8 cellular contexts compared by ENCODE assay signal in the genomic region with DNA sequence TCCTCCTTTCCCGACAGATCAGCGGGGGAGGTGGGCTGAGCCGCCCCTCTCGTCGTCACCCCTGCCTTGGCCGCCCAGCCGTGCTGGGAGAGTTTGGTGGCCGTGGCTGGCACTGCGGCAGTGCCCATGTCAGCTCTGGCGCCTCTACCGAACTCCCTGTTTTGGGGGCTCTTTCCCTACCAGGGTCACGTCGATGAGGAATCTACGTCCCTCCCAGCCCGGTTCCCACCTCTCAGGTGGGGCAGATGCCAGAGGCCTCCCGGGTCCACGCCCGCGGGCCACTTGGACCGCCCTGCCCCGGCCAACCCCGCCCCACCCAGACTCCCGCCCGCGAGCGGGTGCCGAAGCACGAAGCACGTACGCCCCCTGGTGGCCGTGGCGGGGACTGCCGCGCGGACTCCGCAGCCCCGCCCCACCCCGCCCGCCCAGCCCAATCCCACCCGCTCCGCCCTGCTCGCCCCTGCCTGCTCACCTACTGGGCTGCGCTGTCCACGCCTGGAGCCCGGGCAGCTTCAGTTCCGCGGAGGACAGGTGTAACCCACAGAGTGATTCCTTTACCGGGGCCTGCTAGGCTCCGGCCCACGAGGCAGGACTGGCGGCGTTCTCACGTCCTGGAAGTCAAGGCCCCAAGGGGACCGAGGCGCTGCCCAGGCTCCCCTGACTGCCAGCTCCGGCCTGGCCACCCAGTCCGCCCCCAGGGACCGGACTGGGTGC.
A peak's percentile ranks its signal among the peaks of the same experiment; 100 is the strongest.
DNase-seq lines count a peak whose midpoint lies in the region; ATAC-seq and TF ChIP-seq lines count a peak whose summit lies in the region.

No MANE protein-coding gene starts in this region.

- H3K27ac Mint-ChIP-seq in activated CD4-positive, alpha-beta memory T cell treated with anti-CD3 and anti-CD28 coated beads, Interleukin-2, amount 10 ng/mL, durations not matched to agents 7 days and 5 days: peak overlapping the region; percentile 71

- peaks cover 24% of the 10 kb centered on the region for H3K4me1 Mint-ChIP-seq in activated CD4-positive, alpha-beta memory T cell treated with anti-CD3 and anti-CD28 coated beads, Interleukin-2, amount 10 ng/mL, durations not matched to agents 7 days and 5 days

- H3K27me3 Mint-ChIP-seq in activated CD4-positive, alpha-beta memory T cell treated with anti-CD3 and anti-CD28 coated beads, Interleukin-2, amount 10 ng/mL, durations not matched to agents 7 days and 5 days: peaks cover 3% of the 10 kb centered on the region

- CTCF ChIA-PET in activated CD4-positive, alpha-beta memory T cell treated with anti-CD3 and anti-CD28 coated beads, Interleukin-2, amount 10 ng/mL, durations not matched to agents 7 days and 5 days (lab: Charles Lee): interaction anchor here (0.7 to 5.2 kb wide), 46 partner anchors 9 to 662 kb away, joined by 3 to 30 read pairs (median 4); a partner anchor contains a TSS

- ATAC-seq in GM19023 (IDR thresholded peaks at IDR 0.05; ENCODE audit: unreplicated experiment) (peak; percentile 75), HG03175 (IDR thresholded peaks at IDR 0.05; ENCODE audit: unreplicated experiment) (peak; percentile 72), lung (ENCODE audit: insufficient read depth, low FRiP score) (peak; percentile 89)

- H3K27ac ChIP-seq in ectodermal cell (ENCODE audit: insufficient read depth, low read depth, low read length, poor library complexity, severe bottlenecking): no peak overlapping the region
- H3K27ac ChIP-seq in lung (ENCODE audit: low read depth in 1 of 2, low read length in 1 of 2): peak overlapping the region in 1 of 2 donors; percentile 74

- H3K4me1 ChIP-seq in ectodermal cell (ENCODE audit: control insufficient read depth, insufficient read depth, low read length): peaks cover 6% of the 10 kb centered on the region
- peaks cover 5 to 8% of the 10 kb centered on the region in 2 donors for H3K4me1 ChIP-seq in lung (ENCODE audit: control insufficient read depth in 2 of 2, insufficient read depth in 2 of 2, low read length in 2 of 2)

- peak; percentile 55 for TF ChIP-seq CTCF in lung (IDR thresholded peaks at IDR 0.05; ENCODE audit: control extremely low read depth, extremely low read depth)

- H3K36me3 Mint-ChIP-seq in activated CD4-positive, alpha-beta memory T cell treated with anti-CD3 and anti-CD28 coated beads, Interleukin-2, amount 10 ng/mL, durations not matched to agents 7 days and 5 days (ENCODE audit: low read depth): no peaks in the 10 kb centered on the region

- WGBS in ectodermal cell, 2 experiments: 7 to 8% methylated on average over 58 of the region's 58 CpGs
- WGBS in lung, 2 donors: 2 to 4% methylated on average over 41 to 58 of the region's 58 CpGs

- H3K27me3 ChIP-seq in ectodermal cell (ENCODE audit: control insufficient read depth, insufficient read depth, low read length, poor library complexity, severe bottlenecking): no peaks in the 10 kb centered on the region
- H3K27me3 ChIP-seq in lung (ENCODE audit: control insufficient read depth, insufficient read depth): no peaks in the 10 kb centered on the region

- no peaks in the 10 kb centered on the region for H3K9me3 Mint-ChIP-seq in activated CD4-positive, alpha-beta memory T cell treated with anti-CD3 and anti-CD28 coated beads, Interleukin-2, amount 10 ng/mL, durations not matched to agents 7 days and 5 days

- H3K9me3 ChIP-seq in ectodermal cell (ENCODE audit: control insufficient read depth, low read length) (no peaks in the 10 kb centered on the region), lung (ENCODE audit: control insufficient read depth in 2 of 2, insufficient read depth in 1 of 2, low read length in 1 of 2) (no peaks in the 10 kb centered on the region)

- peak overlapping the region; percentile 45 for H3K4me3 ChIP-seq in ectodermal cell (ENCODE audit: insufficient read depth, low read depth, low read length)
- H3K4me3 ChIP-seq in lung: peak overlapping the region; percentile 47

- peak overlapping the region; percentile 90 for H3K4me3 Mint-ChIP-seq in activated CD4-positive, alpha-beta memory T cell treated with anti-CD3 and anti-CD28 coated beads, Interleukin-2, amount 10 ng/mL, durations not matched to agents 7 days and 5 days

- H3K36me3 ChIP-seq in ectodermal cell (ENCODE audit: control insufficient read depth, insufficient read depth, low read length) (no peaks in the 10 kb centered on the region), lung (ENCODE audit: control insufficient read depth in 2 of 2, insufficient read depth in 2 of 2, low read length in 2 of 2) (no peaks in the 10 kb centered on the region)

- POLR2A ChIA-PET in activated CD4-positive, alpha-beta memory T cell treated with anti-CD3 and anti-CD28 coated beads, Interleukin-2, amount 10 ng/mL, durations not matched to agents 7 days and 5 days (lab: Charles Lee): interaction anchor here (0.9 to 1.1 kb wide), 4 partner anchors 174 to 360 kb away, joined by 3 to 6 read pairs (median 3); no protein-coding TSS in a partner anchor

- DNase-seq in AML-193 (lab: John Stamatoyannopoulos, UW) (peak; percentile 45 to 69), NCI-H526 treated with DMSO at 0.1 percent for 48 hours (lab: John Stamatoyannopoulos, UW) (peak; percentile 83), lung (ENCODE audit: low spot score) (peak; percentile 92)
- DNase-seq in activated CD4-positive, alpha-beta memory T cell treated with anti-CD3 and anti-CD28 coated beads, Interleukin-2, amount 10 ng/mL, durations not matched to agents 7 days and 5 days: peak; percentile 90
- DNase-seq in stimulated activated CD4-positive, alpha-beta T cell treated with anti-CD3 and anti-CD28 coated beads, TNF-alpha, amount 100 ng/mL, for 24 hours (ENCODE audit: low read depth in 3 of 3): peak; percentile 79 to 89 (median 80)
